28 cellular contexts compared by ENCODE assay signal in genomic region chr18:5421981-5422380, GRCh38.
"Had no signal": no experiment of that assay in that cellular context is flagged by ENCODE, and none has a peak within 500 bp of the region (broad histone marks: within the 10 kb centered on the region; RNA-seq: fewer than 3 reads in every experiment).

No MANE protein-coding gene starts in this region.

- H3K27me3 Mint-ChIP-seq: progenitor cell of endocrine pancreas, type B pancreatic cell had no signal

- H3K4me3 Mint-ChIP-seq: naive thymus-derived CD4-positive, alpha-beta T cell; natural killer cell; nephron; neural crest cell; stimulated activated effector memory CD8-positive, alpha-beta T cell treated with anti-CD3 and anti-CD28 coated beads, Interleukin-12 subunit alpha, Interleukin-12 subunit beta, amount 100 ng/mL, for 72 hours; stimulated activated naive B cell treated with anti-CD40 and anti-IgM and Interleukin-4, amounts not matched to agents 10 μg/mL and 1 μg/mL and 100 μg/mL, for 72 hours; stimulated activated naive CD8-positive, alpha-beta T cell treated with anti-CD3 and anti-CD28 coated beads, Interleukin-15, Interleukin-2, amounts not matched to agents 100 ng/mL and 50 ng/mL, for 24 hours; type B pancreatic cell had no signal

- H3K4me1 Mint-ChIP-seq: natural killer cell; nephron; stimulated activated effector memory CD8-positive, alpha-beta T cell treated with anti-CD3 and anti-CD28 coated beads, Interleukin-12 subunit alpha, Interleukin-12 subunit beta, amount 100 ng/mL, for 72 hours had no signal

- H3K9me3 Mint-ChIP-seq: naive thymus-derived CD4-positive, alpha-beta T cell; natural killer cell; nephron; neural crest cell; stimulated activated effector memory CD8-positive, alpha-beta T cell treated with anti-CD3 and anti-CD28 coated beads, Interleukin-12 subunit alpha, Interleukin-12 subunit beta, amount 100 ng/mL, for 72 hours; stimulated activated naive B cell treated with anti-CD40 and anti-IgM and Interleukin-4, amounts not matched to agents 10 μg/mL and 1 μg/mL and 100 μg/mL, for 72 hours; stimulated activated naive CD8-positive, alpha-beta T cell treated with anti-CD3 and anti-CD28 coated beads, Interleukin-15, Interleukin-2, amounts not matched to agents 100 ng/mL and 50 ng/mL, for 24 hours; type B pancreatic cell had no signal

- DNase-seq: naive thymus-derived CD4-positive, alpha-beta T cell; natural killer cell; nucleus accumbens; pancreas; posterior cingulate gyrus; psoas muscle; right cardiac atrium; right lobe of liver; sigmoid colon; small intestine; stimulated activated CD4-positive, alpha-beta T cell treated with anti-CD3 and anti-CD28 coated beads, Interleukin-15, amount 100 ng/mL, for 24 hours; stimulated activated CD4-positive, alpha-beta T cell treated with anti-CD3 and anti-CD28 coated beads, Interleukin-2, amount 100 ng/mL, for 24 hours; stimulated activated CD4-positive, alpha-beta T cell treated with anti-CD3 and anti-CD28 coated beads, Interleukin-2, amount 100 ng/mL, for 48 hours; stimulated activated CD4-positive, alpha-beta T cell treated with anti-CD3 and anti-CD28 coated beads, Interleukin-4, amount 100 ng/mL, for 24 hours; stimulated activated naive B cell treated with anti-CD40 and anti-IgM and Interleukin-4, amounts not matched to agents 10 μg/mL and 1 μg/mL and 100 μg/mL, for 72 hours; stimulated activated naive CD4-positive, alpha-beta T cell treated with Interleukin-2 at 50 U/mL for 16 hours; stomach; testis; tibial artery; transverse colon; upper lobe of right lung; uterus had no signal

- H3K27ac Mint-ChIP-seq: naive thymus-derived CD4-positive, alpha-beta T cell; natural killer cell; nephron; progenitor cell of endocrine pancreas; stimulated activated effector memory CD8-positive, alpha-beta T cell treated with anti-CD3 and anti-CD28 coated beads, Interleukin-12 subunit alpha, Interleukin-12 subunit beta, amount 100 ng/mL, for 72 hours; stimulated activated naive B cell treated with anti-CD40 and anti-IgM and Interleukin-4, amounts not matched to agents 10 μg/mL and 1 μg/mL and 100 μg/mL, for 72 hours; stimulated activated naive CD8-positive, alpha-beta T cell treated with anti-CD3 and anti-CD28 coated beads, Interleukin-15, Interleukin-2, amounts not matched to agents 100 ng/mL and 50 ng/mL, for 24 hours; type B pancreatic cell had no signal

- H3K36me3 Mint-ChIP-seq: natural killer cell; stimulated activated effector memory CD8-positive, alpha-beta T cell treated with anti-CD3 and anti-CD28 coated beads, Interleukin-12 subunit alpha, Interleukin-12 subunit beta, amount 100 ng/mL, for 72 hours; stimulated activated naive B cell treated with anti-CD40 and anti-IgM and Interleukin-4, amounts not matched to agents 10 μg/mL and 1 μg/mL and 100 μg/mL, for 72 hours; type B pancreatic cell had no signal
